10 cellular contexts compared by ENCODE assay signal in genomic region chr16:73016488-73016830, GRCh38. TPM values are rescaled to one million over a fixed set of nuclear protein-coding genes. Genes with fewer than 3 reads are reported as not detected.
A peak's percentile ranks its signal among the peaks of the same experiment; 100 is the strongest.
DNase-seq lines count a peak whose midpoint lies in the region; ATAC-seq and TF ChIP-seq lines count a peak whose summit lies in the region.
"Had no signal": no experiment of that assay in that cellular context is flagged by ENCODE, and none has a peak within 500 bp of the region (broad histone marks: within the 10 kb centered on the region; RNA-seq: fewer than 3 reads in every experiment).

No MANE protein-coding gene starts in this region.

- H3K27me3 Mint-ChIP-seq in Calu3 (ENCODE audit: unreplicated experiment), result no peaks in the 10 kb centered on the region
- H3K27me3 Mint-ChIP-seq: CD4-positive, alpha-beta memory T cell had no signal

- peaks cover 54% of the 10 kb centered on the region for H3K4me1 Mint-ChIP-seq in Calu3 (ENCODE audit: low read depth, unreplicated experiment)
- H3K4me1 Mint-ChIP-seq: CD4-positive, alpha-beta memory T cell had no signal

- TF ChIP-seq CTCF in Calu3 (IDR thresholded peaks at IDR 0.05; ENCODE audit: unreplicated experiment) (no peak), right atrium auricular region (IDR thresholded peaks at IDR 0.05) (no peak)

- peak; percentile 63 for ATAC-seq in GM21390 (IDR thresholded peaks at IDR 0.05; ENCODE audit: unreplicated experiment)
- peak; percentile 55 for ATAC-seq in HG03342 (IDR thresholded peaks at IDR 0.05; ENCODE audit: unreplicated experiment)

- no peak overlapping the region for H3K27ac ChIP-seq in right atrium auricular region

- no peaks in the 10 kb centered on the region for H3K36me3 ChIP-seq in right atrium auricular region

- H3K9me3 ChIP-seq in right atrium auricular region, result no peaks in the 10 kb centered on the region

- H3K4me3 ChIP-seq in right atrium auricular region, result no peak overlapping the region

- no TSS peak for BruUV-seq in Calu3 (replicated peaks; lab: Mats Ljungman, UMichigan)

- H3K4me3 Mint-ChIP-seq in Calu3 (ENCODE audit: low read depth, unreplicated experiment), result peak overlapping the region; percentile 53
- H3K4me3 Mint-ChIP-seq: CD4-positive, alpha-beta memory T cell had no signal

- H3K27ac Mint-ChIP-seq in Calu3 (ENCODE audit: unreplicated experiment), result peak overlapping the region; percentile 76
- H3K27ac Mint-ChIP-seq: CD4-positive, alpha-beta memory T cell had no signal

- H3K4me1 ChIP-seq in right atrium auricular region, result peaks cover 0 to 36% of the 10 kb centered on the region in 2 donors

- H3K36me3 Mint-ChIP-seq in Calu3 (ENCODE audit: insufficient read depth, unreplicated experiment), result peaks cover 29% of the 10 kb centered on the region
- H3K36me3 Mint-ChIP-seq: CD4-positive, alpha-beta memory T cell had no signal

- CTCF ChIA-PET in Calu3 (lab: Charles Lee), result no interaction called here

- H3K9me3 Mint-ChIP-seq in Calu3 (ENCODE audit: low read depth, unreplicated experiment), result no peaks in the 10 kb centered on the region

- DNase-seq in Calu3 (no peak), kidney glomerular epithelial cell (lab: John Stamatoyannopoulos, UW) (peak; percentile 83), germinal center (ENCODE audit: low spot score) (no peak), right atrium auricular region (ENCODE audit: low spot score) (no peak), NCI-H446 treated with DMSO at 0.1 percent for 48 hours (lab: John Stamatoyannopoulos, UW) (no peak)
- no peak for DNase-seq in activated effector memory CD4-positive, alpha-beta T cell treated with anti-CD3 and anti-CD28 coated beads, Interleukin-2, amount 50 U/mL, for 16 hours
- DNase-seq: CD4-positive, alpha-beta memory T cell; stimulated activated CD4-positive, alpha-beta T cell treated with anti-CD3 and anti-CD28 coated beads, Interleukin-1b, Interleukin-23, amount 100 ng/mL, for 48 hours had no signal

- intact Hi-C loops in Calu3 (cut with micrococcal nuclease; ENCODE audit: unreplicated experiment), result loop anchor here (1.0 to 5.0 kb wide), 5 partner anchors 20 to 169 kb away; no protein-coding TSS in a partner anchor

- H3K27me3 ChIP-seq in right atrium auricular region, result no peaks in the 10 kb centered on the region

RNA-seq across cellular contexts. Expression of gene ZFHX3, which starts 31.5 kb away (rescaled TPM):
- total RNA-seq in Calu3 (2022), result 13.6 and 17.8 TPM in 2 replicates
- 10 to 100 TPM in 1 of 2 donors, 1 to 10 TPM in 1; 9.2 to 18.9 TPM for total RNA-seq in right atrium auricular region
